Comparison of ENCODE assay signal across 27 cellular contexts in genomic region chr1:152928671-152929070, GRCh38. TPM values are rescaled to one million over a fixed set of nuclear protein-coding genes. Genes with fewer than 3 reads are reported as not detected.
"Had no signal": no experiment of that assay in that cellular context is flagged by ENCODE, and none has a peak within 500 bp of the region (broad histone marks: within the 10 kb centered on the region; RNA-seq: fewer than 3 reads in every experiment).

No MANE protein-coding gene starts in this region.

- H3K4me3 Mint-ChIP-seq: endodermal cell, immature natural killer cell, naive B cell, nephron progenitor cell, type B pancreatic cell had no signal

- H3K9ac ChIP-seq: parathyroid adenoma had no signal

- H3K27me3 Mint-ChIP-seq: type B pancreatic cell had no signal

- DNase-seq: colonic mucosa; dermis blood vessel endothelial cell; effector CD4-positive, alpha-beta T cell; endodermal cell; foreskin fibroblast; glutamatergic neuron; immature natural killer cell; left ventricle myocardium inferior; mesendoderm; naive B cell; nephron progenitor cell; retina; sigmoid colon; stimulated activated CD4-positive, alpha-beta T cell treated with anti-CD3 and anti-CD28 coated beads, Interleukin-2, amount 100 ng/mL, for 24 hours; stimulated activated naive CD4-positive, alpha-beta T cell had no signal

- H3K36me3 ChIP-seq: colonic mucosa, gastroesophageal sphincter, left ventricle myocardium inferior, prostate gland, sigmoid colon had no signal

- FAIRE-seq: endothelial cell of umbilical vein, keratinocyte, urothelium cell line had no signal

- H3K9me3 ChIP-seq: colonic mucosa, gastroesophageal sphincter, prostate gland, sigmoid colon had no signal

- H3K4me3 ChIP-seq: colonic mucosa, gastroesophageal sphincter, left ventricle myocardium inferior, lung, prostate gland, sigmoid colon, skin epidermis had no signal

- H3K79me2 ChIP-seq: parathyroid adenoma had no signal

- H3K36me3 Mint-ChIP-seq: immature natural killer cell, naive B cell, type B pancreatic cell had no signal

- ATAC-seq: esophagus mucosa, gastroesophageal sphincter had no signal

- H3K27ac ChIP-seq: colonic mucosa, gastroesophageal sphincter, left ventricle myocardium inferior, parathyroid adenoma, prostate gland, sigmoid colon, skin epidermis had no signal

- H2AFZ ChIP-seq: parathyroid adenoma had no signal

- H3K27ac Mint-ChIP-seq: endodermal cell, immature natural killer cell, naive B cell, nephron progenitor cell, type B pancreatic cell had no signal

- H3K4me1 Mint-ChIP-seq: endodermal cell, immature natural killer cell, naive B cell, nephron progenitor cell had no signal

- H3K4me1 ChIP-seq: colonic mucosa, gastroesophageal sphincter, left ventricle myocardium inferior, parathyroid adenoma, prostate gland, sigmoid colon had no signal

- H3K27me3 ChIP-seq: colonic mucosa, gastroesophageal sphincter, sigmoid colon had no signal

RNA-seq across cellular contexts. Expression of gene SPRR5, which starts 18.3 kb away (rescaled TPM):
- total RNA-seq: cerebellum, colonic mucosa, dermis blood vessel endothelial cell, endodermal cell, endothelial cell of umbilical vein, gastroesophageal sphincter, left ventricle myocardium inferior, lung, omental fat pad, prostate gland, sigmoid colon had no signal
- polyA plus RNA-seq: endothelial cell of umbilical vein, immature natural killer cell, sigmoid colon had no signal

RNA-seq across cellular contexts. Expression of gene IVL, which starts 20.3 kb away (rescaled TPM):
- total RNA-seq: cerebellum, colonic mucosa, dermis blood vessel endothelial cell, endodermal cell, endothelial cell of umbilical vein, left ventricle myocardium inferior, omental fat pad, sigmoid colon had no signal
- polyA plus RNA-seq: endothelial cell of umbilical vein, immature natural killer cell had no signal

RNA-seq across cellular contexts. Expression of gene SPRR4, which starts 41.8 kb away (rescaled TPM):
- total RNA-seq: cerebellum, colonic mucosa, dermis blood vessel endothelial cell, endodermal cell, endothelial cell of umbilical vein, esophagus mucosa, gastroesophageal sphincter, left ventricle myocardium inferior, lung, omental fat pad, prostate gland, sigmoid colon had no signal
- polyA plus RNA-seq: endothelial cell of umbilical vein, immature natural killer cell, lung, sigmoid colon had no signal

RNA-seq across cellular contexts. Expression of gene SMCP, which starts 50.5 kb away (rescaled TPM):
- total RNA-seq: cerebellum, colonic mucosa, dermis blood vessel endothelial cell, endodermal cell, endothelial cell of umbilical vein, esophagus mucosa, gastroesophageal sphincter, left ventricle myocardium inferior, lung, omental fat pad, sigmoid colon had no signal
- polyA plus RNA-seq: endothelial cell of umbilical vein, immature natural killer cell, keratinocyte, lung, sigmoid colon had no signal

RNA-seq across cellular contexts. Expression of gene SPRR1A, which starts 55.2 kb away (rescaled TPM):
- total RNA-seq: cerebellum, colonic mucosa, dermis blood vessel endothelial cell, endodermal cell, endothelial cell of umbilical vein, gastroesophageal sphincter, left ventricle myocardium inferior, lung, omental fat pad, prostate gland, sigmoid colon had no signal
- polyA plus RNA-seq: endothelial cell of umbilical vein, immature natural killer cell, lung, sigmoid colon had no signal
